27 cellular contexts compared by ENCODE assay signal in genomic region chr12:76402259-76402658, GRCh38.
"Had no signal": no experiment of that assay in that cellular context is flagged by ENCODE, and none has a peak within 500 bp of the region (broad histone marks: within the 10 kb centered on the region; RNA-seq: fewer than 3 reads in every experiment).

No MANE protein-coding gene starts in this region.

- H3K36me3 ChIP-seq: ovary, prostate gland, uterus had no signal

- H3K27me3 Mint-ChIP-seq: effector memory CD8-positive, alpha-beta T cell; naive B cell; stimulated activated naive CD8-positive, alpha-beta T cell treated with anti-CD3 and anti-CD28 coated beads, Interleukin-15, amount 100 ng/mL, for 72 hours; type B pancreatic cell had no signal

- ATAC-seq: activated naive CD4-positive, alpha-beta T cell treated with anti-CD3 and anti-CD28 coated beads, Interleukin-2, amount 50 U/mL, for 72 hours; activated T-cell treated with anti-CD3 and anti-CD28 coated beads, Interleukin-2, amount 50 U/mL, for 72 hours; effector memory CD8-positive, alpha-beta T cell; gastroesophageal sphincter; left cardiac atrium; left ventricle myocardium superior; stimulated activated effector memory CD8-positive, alpha-beta T cell treated with anti-CD3 and anti-CD28 coated beads, Interleukin-12 subunit alpha, Interleukin-12 subunit beta, amount 100 ng/mL, for 72 hours; stimulated activated naive CD8-positive, alpha-beta T cell treated with anti-CD3 and anti-CD28 coated beads, Interleukin-15, amount 100 ng/mL, for 72 hours; WTC11 had no signal

- H3K27ac Mint-ChIP-seq: activated naive CD4-positive, alpha-beta T cell treated with anti-CD3 and anti-CD28 coated beads, Interleukin-2, amount 50 U/mL, for 72 hours; activated T-cell treated with anti-CD3 and anti-CD28 coated beads, Interleukin-2, amount 50 U/mL, for 72 hours; naive B cell; stimulated activated effector memory CD8-positive, alpha-beta T cell treated with anti-CD3 and anti-CD28 coated beads, Interleukin-12 subunit alpha, Interleukin-12 subunit beta, amount 100 ng/mL, for 72 hours; stimulated activated naive CD8-positive, alpha-beta T cell treated with anti-CD3 and anti-CD28 coated beads, Interleukin-15, amount 100 ng/mL, for 72 hours; T-helper 2 cell treated with Interferon-gamma antibody and Interleukin-4, amounts not matched to agents 5 μg/mL and 100 μg/mL, for 36 hours; type B pancreatic cell; WTC11 had no signal

- H3K9me3 Mint-ChIP-seq: activated naive CD4-positive, alpha-beta T cell treated with anti-CD3 and anti-CD28 coated beads, Interleukin-2, amount 50 U/mL, for 72 hours; activated T-cell treated with anti-CD3 and anti-CD28 coated beads, Interleukin-2, amount 50 U/mL, for 72 hours; effector memory CD8-positive, alpha-beta T cell; naive B cell; stimulated activated effector memory CD8-positive, alpha-beta T cell treated with anti-CD3 and anti-CD28 coated beads, Interleukin-12 subunit alpha, Interleukin-12 subunit beta, amount 100 ng/mL, for 72 hours; stimulated activated naive CD8-positive, alpha-beta T cell treated with anti-CD3 and anti-CD28 coated beads, Interleukin-15, amount 100 ng/mL, for 72 hours; T-helper 2 cell treated with Interferon-gamma antibody and Interleukin-4, amounts not matched to agents 5 μg/mL and 100 μg/mL, for 36 hours; type B pancreatic cell; WTC11 had no signal

- H3K9me3 ChIP-seq: gastroesophageal sphincter, ovary, prostate gland, sigmoid colon, uterus had no signal

- H3K4me3 ChIP-seq: gastroesophageal sphincter, hepatocyte, ovary, prostate gland, sigmoid colon, uterus had no signal

- H3K4me1 Mint-ChIP-seq: stimulated activated effector memory CD8-positive, alpha-beta T cell treated with anti-CD3 and anti-CD28 coated beads, Interleukin-12 subunit alpha, Interleukin-12 subunit beta, amount 100 ng/mL, for 72 hours; stimulated activated naive CD8-positive, alpha-beta T cell treated with anti-CD3 and anti-CD28 coated beads, Interleukin-15, amount 100 ng/mL, for 72 hours; WTC11 had no signal

- H3K4me1 ChIP-seq: gastroesophageal sphincter, prostate gland, sigmoid colon, uterus had no signal

- H3K36me3 Mint-ChIP-seq: activated naive CD4-positive, alpha-beta T cell treated with anti-CD3 and anti-CD28 coated beads, Interleukin-2, amount 50 U/mL, for 72 hours; WTC11 had no signal

- DNase-seq: activated CD4-positive, alpha-beta T cell treated with anti-CD3 and anti-CD28 coated beads for 1 hour; activated naive CD4-positive, alpha-beta T cell; activated T-cell treated with anti-CD3 and anti-CD28 coated beads for 4 hours; activated T-cell treated with anti-CD3 and anti-CD28 coated beads, Interleukin-2, amount 50 U/mL, for 72 hours; anterior cingulate cortex; cortex of kidney; effector memory CD8-positive, alpha-beta T cell; islet precursor cell; left cardiac atrium; left ventricle myocardium superior; naive B cell; ovary; retina; sigmoid colon; small intestine; stimulated activated CD4-positive, alpha-beta T cell treated with anti-CD3 and anti-CD28 coated beads, Interleukin-4, amount 100 ng/mL, for 24 hours; stimulated activated naive CD8-positive, alpha-beta T cell treated with anti-CD3 and anti-CD28 coated beads, Interleukin-15, amount 100 ng/mL, for 72 hours; substantia nigra; uterus had no signal

- H3K27ac ChIP-seq: gastroesophageal sphincter, hepatocyte, ovary, prostate gland, sigmoid colon, uterus had no signal

- H3K27me3 ChIP-seq: gastroesophageal sphincter, hepatocyte, sigmoid colon, uterus had no signal

- H3K4me3 Mint-ChIP-seq: activated T-cell treated with anti-CD3 and anti-CD28 coated beads, Interleukin-2, amount 50 U/mL, for 72 hours; effector memory CD8-positive, alpha-beta T cell; naive B cell; stimulated activated effector memory CD8-positive, alpha-beta T cell treated with anti-CD3 and anti-CD28 coated beads, Interleukin-12 subunit alpha, Interleukin-12 subunit beta, amount 100 ng/mL, for 72 hours; stimulated activated naive CD8-positive, alpha-beta T cell treated with anti-CD3 and anti-CD28 coated beads, Interleukin-15, amount 100 ng/mL, for 72 hours; T-helper 2 cell treated with Interferon-gamma antibody and Interleukin-4, amounts not matched to agents 5 μg/mL and 100 μg/mL, for 36 hours; type B pancreatic cell; WTC11 had no signal
